ENCODE assay signal across 2 cellular contexts in the genomic region with DNA sequence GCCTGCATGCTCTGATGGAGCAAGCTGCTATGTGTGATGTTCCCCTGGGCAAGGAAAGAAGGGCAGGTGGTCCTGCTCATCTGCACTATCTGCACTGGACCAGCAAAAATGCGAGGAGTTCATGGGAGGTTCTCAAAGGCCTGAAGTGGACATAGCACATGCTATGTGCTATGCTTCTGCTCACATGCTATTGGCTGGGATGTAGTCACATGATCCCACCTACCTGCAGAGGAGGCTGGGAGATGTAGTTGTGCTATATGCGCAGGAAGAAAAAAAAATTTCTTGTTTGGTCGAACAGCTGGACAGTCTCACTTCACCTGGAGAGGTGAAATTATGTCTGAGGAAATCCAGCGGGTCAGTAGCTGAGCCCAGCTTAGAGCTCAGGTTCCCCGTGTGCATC.
TF ChIP-seq lines count a peak whose summit lies in the region.

No MANE protein-coding gene starts in this region.

TF ChIP-seq in HepG2, 621 proteins besides CTCF, POLR2A, EP300 and RAD21:
- TF ChIP-seq ZNF20 (CRISPR knock-in tag; IDR thresholded peaks at IDR 0.05) (no peak), NFE2 (CRISPR knock-in tag; IDR thresholded peaks at IDR 0.05) (no peak), THAP11 (CRISPR knock-in tag; IDR thresholded peaks at IDR 0.05) (peak; percentile 62), SAFB2 (CRISPR knock-in tag; IDR thresholded peaks at IDR 0.05; ENCODE audit: borderline replicate concordance, low read depth) (no peak), ZNF143 (CRISPR knock-in tag; IDR thresholded peaks at IDR 0.05) (peak; percentile 63; the same call in 1 of the 2 replicates)

TF ChIP-seq in H1, 55 proteins besides CTCF, POLR2A, EP300 and RAD21:
- no peak for TF ChIP-seq RXRA (IDR thresholded peaks at IDR 0.05; ENCODE audit: insufficient read depth, low read depth, low read length)
- TF ChIP-seq, protein P1, sequence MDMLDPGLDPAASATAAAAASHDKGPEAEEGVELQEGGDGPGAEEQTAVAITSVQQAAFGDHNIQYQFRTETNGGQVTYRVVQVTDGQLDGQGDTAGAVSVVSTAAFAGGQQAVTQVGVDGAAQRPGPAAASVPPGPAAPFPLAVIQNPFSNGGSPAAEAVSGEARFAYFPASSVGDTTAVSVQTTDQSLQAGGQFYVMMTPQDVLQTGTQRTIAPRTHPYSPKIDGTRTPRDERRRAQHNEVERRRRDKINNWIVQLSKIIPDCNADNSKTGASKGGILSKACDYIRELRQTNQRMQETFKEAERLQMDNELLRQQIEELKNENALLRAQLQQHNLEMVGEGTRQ (IDR thresholded peaks at IDR 0.05; ENCODE audit: low read length), result 0 out of 2 replicates have a peak, but pooled peaks have one; percentile 7
